ENCODE assay signal across 26 cellular contexts in the genomic region with DNA sequence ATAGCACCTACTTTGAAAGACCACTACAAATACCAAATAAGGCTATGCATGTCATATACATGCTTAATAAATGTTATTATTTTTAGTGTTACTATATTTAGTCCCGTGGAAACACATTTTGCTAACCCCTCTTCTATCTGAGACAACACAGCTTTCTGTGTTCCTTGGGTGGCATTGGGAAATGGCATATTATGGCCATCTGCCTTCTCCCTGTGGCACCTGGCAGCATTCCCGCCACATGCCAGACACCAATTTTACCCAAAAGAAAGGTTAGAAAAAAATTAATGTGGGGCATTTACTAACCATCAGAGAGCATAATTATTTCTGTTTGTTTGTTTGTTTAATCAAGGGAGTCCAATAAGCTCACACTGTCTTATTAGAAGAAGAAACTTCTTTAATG.
"Had no signal": no experiment of that assay in that cellular context is flagged by ENCODE, and none has a peak within 500 bp of the region (broad histone marks: within the 10 kb centered on the region; RNA-seq: fewer than 3 reads in every experiment).

No MANE protein-coding gene starts in this region.

- H3K36me3 ChIP-seq: ascending aorta, cardiac muscle cell, SJCRH30, WERI-Rb-1 had no signal

- DNase-seq: activated CD4-positive, alpha-beta memory T cell treated with anti-CD3 and anti-CD28 coated beads, Interleukin-2, amount 10 ng/mL, durations not matched to agents 7 days and 5 days; activated CD4-positive, alpha-beta T cell treated with anti-CD3 and anti-CD28 coated beads for 1 hour; activated CD4-positive, alpha-beta T cell treated with anti-CD3 and anti-CD28 coated beads for 48 hours; activated CD4-positive, CD25-positive, alpha-beta regulatory T cell; activated effector memory CD4-positive, alpha-beta T cell treated with anti-CD3 and anti-CD28 coated beads, Interleukin-2, amount 50 U/mL, for 16 hours; activated naive CD4-positive, alpha-beta T cell treated with Interleukin-2 at 50 U/mL for 16 hours; activated naive CD8-positive, alpha-beta T cell treated with anti-CD3 and anti-CD28 coated beads, Interleukin-2, amount 10 ng/mL, durations not matched to agents 7 days and 5 days; activated T-cell treated with anti-CD3 and anti-CD28 coated beads, Interleukin-2, amount 50 U/mL, for 1 hour; activated T-cell treated with anti-CD3 and anti-CD28 coated beads, Interleukin-2, amount 50 U/mL, for 72 hours; amygdala; Karpas-422; KBM-7; NCI-H1436 treated with DMSO at 0.1 percent for 48 hours; NCI-H1694 treated with DMSO at 0.1 percent for 48 hours; NCI-H2029; NCI-H345; NCI-H510A; NCI-H526; NCI-H774; SHP77; SJCRH30; T1000; WERI-Rb-1 had no signal

- H3K27me3 ChIP-seq: ascending aorta, cardiac muscle cell, SJCRH30 had no signal

- H3K4me3 ChIP-seq: ascending aorta, cardiac muscle cell, SJCRH30, SK-N-MC had no signal

- H3K27ac ChIP-seq: ascending aorta, cardiac muscle cell, SJCRH30, SK-N-MC, WERI-Rb-1 had no signal

- H3K9me3 ChIP-seq: ascending aorta, SJCRH30 had no signal

- H3K4me1 ChIP-seq: ascending aorta, SJCRH30 had no signal
